In the genomic region with DNA sequence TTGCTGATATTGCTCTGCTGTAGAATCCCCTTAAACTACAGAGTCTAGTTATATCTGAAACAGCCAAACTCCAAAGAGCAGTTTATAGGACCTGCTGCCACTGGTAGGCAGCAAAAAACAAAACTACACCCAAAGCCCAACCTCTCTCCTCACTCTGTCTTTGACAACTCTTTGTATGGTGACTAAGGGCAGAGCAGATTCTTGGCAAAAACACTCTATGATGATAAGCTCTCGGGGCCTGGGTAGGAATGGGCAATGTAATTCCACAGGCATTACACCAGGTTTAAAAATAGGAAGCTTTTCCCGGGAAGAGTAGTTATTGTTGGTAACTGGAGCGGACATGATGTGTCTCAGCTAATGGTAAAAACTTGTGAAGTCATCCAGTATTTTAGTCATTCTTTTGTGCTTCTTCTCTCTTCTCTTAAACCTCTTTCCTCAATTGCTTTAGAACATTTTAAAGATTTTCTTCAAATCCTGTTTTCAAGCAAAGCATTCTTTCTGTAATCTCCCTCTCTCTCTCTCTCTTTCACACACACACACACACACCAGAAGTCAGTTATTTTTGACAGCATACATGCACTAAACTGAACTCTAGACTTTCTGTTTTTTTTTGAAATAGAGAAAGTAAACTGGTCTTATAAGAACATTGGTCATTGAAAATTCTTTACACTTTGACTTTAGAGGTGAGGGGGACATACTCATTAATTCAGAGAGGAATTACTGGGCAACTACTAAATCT, we compare ENCODE assay signal across 13 cellular contexts.
A peak's percentile ranks its signal among the peaks of the same experiment; 100 is the strongest.
DNase-seq lines count a peak whose midpoint lies in the region; ATAC-seq and TF ChIP-seq lines count a peak whose summit lies in the region.
"Had no signal": no experiment of that assay in that cellular context is flagged by ENCODE, and none has a peak within 500 bp of the region (broad histone marks: within the 10 kb centered on the region; RNA-seq: fewer than 3 reads in every experiment).

No MANE protein-coding gene starts in this region.

- no peak overlapping the region for H3K4me3 ChIP-seq in RWPE2 (ENCODE audit: severe bottlenecking)
- H3K4me3 ChIP-seq: upper lobe of left lung had no signal

- peaks cover 16% of the 10 kb centered on the region for H3K9me3 Mint-ChIP-seq in progenitor cell of endocrine pancreas (ENCODE audit: low read depth)

- no peaks in the 10 kb centered on the region for H3K4me1 Mint-ChIP-seq in progenitor cell of endocrine pancreas (ENCODE audit: low read depth)
- H3K4me1 Mint-ChIP-seq: CD8-positive, alpha-beta memory T cell had no signal

- peak; percentile 25 for TF ChIP-seq CTCF in RWPE2 (IDR thresholded peaks at IDR 0.05; ENCODE audit: poor library complexity, severe bottlenecking)
- no peak for TF ChIP-seq CTCF in foreskin keratinocyte (conservative IDR thresholded peaks at IDR 0.05)
- TF ChIP-seq CTCF in progenitor cell of endocrine pancreas (IDR thresholded peaks at IDR 0.05; ENCODE audit: unreplicated experiment): no peak

- H3K36me3 ChIP-seq in RWPE2 (ENCODE audit: low read depth): no peaks in the 10 kb centered on the region
- H3K36me3 ChIP-seq: upper lobe of left lung had no signal

- no peak overlapping the region for H3K4me3 Mint-ChIP-seq in progenitor cell of endocrine pancreas (ENCODE audit: low read depth)
- H3K4me3 Mint-ChIP-seq: CD8-positive, alpha-beta memory T cell had no signal

- H3K27me3 ChIP-seq in RWPE2 (ENCODE audit: insufficient read depth, poor library complexity, severe bottlenecking): no peaks in the 10 kb centered on the region
- H3K27me3 ChIP-seq in foreskin keratinocyte: no peaks in the 10 kb centered on the region
- H3K27me3 ChIP-seq: upper lobe of left lung had no signal

- H3K27ac ChIP-seq in RWPE2 (ENCODE audit: poor library complexity, severe bottlenecking) (no peak overlapping the region), foreskin keratinocyte (no peak overlapping the region)

- no peaks in the 10 kb centered on the region for H3K9me3 ChIP-seq in RWPE2 (ENCODE audit: severe bottlenecking)

- H3K36me3 Mint-ChIP-seq in progenitor cell of endocrine pancreas (ENCODE audit: insufficient read depth): no peaks in the 10 kb centered on the region
- H3K36me3 Mint-ChIP-seq: CD8-positive, alpha-beta memory T cell had no signal

- ATAC-seq in RWPE2 (ENCODE audit: low read depth) (peak; percentile 87), foreskin keratinocyte (peak; percentile 82), HG03039 (IDR thresholded peaks at IDR 0.05; ENCODE audit: unreplicated experiment) (no peak)

- H3K27ac Mint-ChIP-seq in progenitor cell of endocrine pancreas: no peak overlapping the region
- H3K27ac Mint-ChIP-seq: CD8-positive, alpha-beta memory T cell had no signal

- DNase-seq in AG20443 (ENCODE audit: low spot score) (peak; percentile 85), RWPE2 (ENCODE audit: low spot score) (no peak), foreskin keratinocyte (peak; percentile 47 to 85), pons (ENCODE audit: low spot score) (peak; percentile 32), AML-193 (lab: John Stamatoyannopoulos, UW) (no peak), progenitor cell of endocrine pancreas (ENCODE audit: low spot score, unreplicated experiment) (no peak)
- no peak for DNase-seq in activated naive CD4-positive, alpha-beta T cell treated with Interleukin-2 at 50 U/mL for 16 hours
- DNase-seq: CD8-positive, alpha-beta memory T cell; central memory CD4-positive, alpha-beta T cell; MM.1S; stimulated activated CD4-positive, alpha-beta T cell treated with anti-CD3 and anti-CD28 coated beads, Interleukin-12 subunit alpha, Interleukin-12 subunit beta, amount 100 ng/mL, for 4 hours; upper lobe of left lung had no signal

- H3K27me3 Mint-ChIP-seq in progenitor cell of endocrine pancreas: peaks cover 8% of the 10 kb centered on the region

- H3K4me1 ChIP-seq in RWPE2 (ENCODE audit: insufficient read depth, poor library complexity, severe bottlenecking): no peaks in the 10 kb centered on the region
- H3K4me1 ChIP-seq in foreskin keratinocyte: peaks cover 4% of the 10 kb centered on the region
- H3K4me1 ChIP-seq: upper lobe of left lung had no signal

Comparison
In these comparisons a context has a peak if more than half of its experiments do, and no peak if none do; other contexts are left out.
1. DNase-seq: peak in AG20443 (single experiment), foreskin keratinocyte (2 of 2) and pons (single experiment); none in RWPE2 (single experiment), AML-193 (0 of 2), activated naive CD4-positive, alpha-beta T cell treated with Interleukin-2 at 50 U/mL for 16 hours (single experiment) and progenitor cell of endocrine pancreas (single experiment).